ENCODE assay signal across 8 cellular contexts in the genomic region with DNA sequence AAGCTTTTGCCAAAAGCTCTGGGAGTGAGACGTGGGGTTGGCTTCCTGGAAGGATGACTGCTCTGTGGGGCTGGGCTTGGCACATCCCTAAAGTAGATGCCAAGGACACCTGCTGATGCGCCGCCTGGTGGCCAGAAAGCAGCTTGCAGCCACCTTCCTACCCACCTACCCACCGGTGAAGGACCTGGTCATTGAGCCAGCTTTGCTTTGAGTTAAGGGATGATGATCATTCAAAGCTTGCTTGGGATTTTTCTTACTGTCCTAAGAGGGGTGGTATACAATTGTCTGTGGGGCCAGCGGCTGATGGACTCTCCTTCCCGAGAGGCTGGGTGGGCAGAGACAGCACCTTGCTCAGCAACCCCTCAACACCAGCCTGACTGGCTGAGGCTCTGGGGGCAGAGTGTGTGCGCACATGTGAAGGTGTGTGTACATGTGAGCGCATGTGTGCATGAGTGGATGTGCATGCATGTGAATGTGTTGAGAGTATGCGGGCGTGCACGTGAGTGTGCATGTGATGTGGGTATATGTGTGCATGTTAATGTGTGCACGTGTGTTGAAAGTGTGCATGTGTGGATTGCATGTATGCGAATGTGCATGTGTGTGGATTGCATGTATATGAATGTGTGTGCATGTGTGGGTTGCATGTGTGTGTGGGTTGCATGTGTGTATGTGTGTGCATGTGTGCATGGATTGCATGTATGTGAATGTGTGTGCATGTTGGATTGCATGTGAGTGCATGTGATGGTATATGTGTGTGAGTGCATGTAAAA. TPM values are rescaled to one million over a fixed set of nuclear protein-coding genes. Genes with fewer than 3 reads are reported as not detected.
A peak's percentile ranks its signal among the peaks of the same experiment; 100 is the strongest.
DNase-seq lines count a peak whose midpoint lies in the region; ATAC-seq and TF ChIP-seq lines count a peak whose summit lies in the region.

No MANE protein-coding gene starts in this region.

- TF ChIP-seq CTCF in WI38 (IDR thresholded peaks at IDR 0.05; ENCODE audit: low read depth, low read length) = peak; percentile 96

- in situ Hi-C loops in T47D (cut with HindIII; ENCODE audit: low pct_unique_long_range_greater_than_20kb, low sequenced_read_pairs) = no loop called here

- no peak overlapping the region for H3K4me3 ChIP-seq in WI38 (ENCODE audit: low read depth, low read length)

- ATAC-seq in GM18907 (IDR thresholded peaks at IDR 0.05; ENCODE audit: unreplicated experiment) = no peak
- ATAC-seq in HG03439 (IDR thresholded peaks at IDR 0.05; ENCODE audit: unreplicated experiment) = no peak

- DNase-seq in EH (ENCODE audit: low read depth) = peak; percentile 60
- peak; percentile 67 for DNase-seq in M059J (ENCODE audit: low read depth)
- peak; percentile 87 to 91 for DNase-seq in T47D (ENCODE audit: low read depth in 1 of 2, low spot score in 1 of 2)
- peak; percentile 70 for DNase-seq in left kidney (ENCODE audit: low read depth, low spot score)
- peak; percentile 47 for DNase-seq in stimulated activated CD8-positive, alpha-beta memory T cell treated with anti-CD3 and anti-CD28 coated beads, Interleukin-12 subunit alpha, Interleukin-12 subunit beta, amount 100 ng/mL, for 1 hour (ENCODE audit: low read depth)

RNA-seq across cellular contexts. Expression of a gene that starts 18.6 kb away (rescaled TPM):
- total RNA-seq in M059J (2014; rRNA removed; shearing (Covaris generic)) = 4.5 and 7.0 TPM in 2 replicates

RNA-seq across cellular contexts. Expression of a gene that starts 32.0 kb away (rescaled TPM):
- total RNA-seq in M059J (2014; rRNA removed; shearing (Covaris generic)) = 1.4 and 5.0 TPM in 2 replicates

RNA-seq across cellular contexts. Expression of a gene that starts 33.0 kb away (rescaled TPM):
- total RNA-seq in M059J (2014; rRNA removed; shearing (Covaris generic)) = 70.5 and 85.3 TPM in 2 replicates
